Comparison of ENCODE assay signal across 10 cellular contexts in genomic region chr1:192609110-192610079, GRCh38. TPM values are rescaled to one million over a fixed set of nuclear protein-coding genes. Genes with fewer than 3 reads are reported as not detected.
DNase-seq lines count a peak whose midpoint lies in the region; ATAC-seq and TF ChIP-seq lines count a peak whose summit lies in the region.
"Had no signal": no experiment of that assay in that cellular context is flagged by ENCODE, and none has a peak within 500 bp of the region (broad histone marks: within the 10 kb centered on the region; RNA-seq: fewer than 3 reads in every experiment).

No MANE protein-coding gene starts in this region.

- H3K4me1 ChIP-seq in ovary (ENCODE audit: insufficient read depth) (no peaks in the 10 kb centered on the region), tibial nerve (peaks cover 0 to 5% (median 0%) of the 10 kb centered on the region in 4 donors)

- H3K27ac ChIP-seq in ovary (no peak overlapping the region), tibial nerve (no peak overlapping the region)

- 81 to 83% (median 82%) methylated on average over 12 of the region's 12 CpGs for WGBS in ovary, 3 donors
- WGBS in tibial nerve, 2 donors, result 78 to 79% methylated on average over 12 of the region's 12 CpGs

- no peaks in the 10 kb centered on the region for H3K27me3 ChIP-seq in ovary
- H3K27me3 ChIP-seq in tibial nerve, result no peaks in the 10 kb centered on the region

- no peak for TF ChIP-seq CTCF in ovary (IDR thresholded peaks at IDR 0.05)
- TF ChIP-seq CTCF in tibial nerve (IDR thresholded peaks at IDR 0.05), result no peak

- H3K4me3 ChIP-seq in ovary (no peak overlapping the region), tibial nerve (no peak overlapping the region)

- TF ChIP-seq EP300 in ovary (IDR thresholded peaks at IDR 0.05), result no peak
- TF ChIP-seq EP300 in tibial nerve (IDR thresholded peaks at IDR 0.05), result peak in 1 of 2 donors; percentile 50

- ATAC-seq in GM18909 (IDR thresholded peaks at IDR 0.05; ENCODE audit: poor library complexity, unreplicated experiment), result peak; percentile 99
- peak; percentile 99 for ATAC-seq in HG03064 (IDR thresholded peaks at IDR 0.05; ENCODE audit: low read depth, unreplicated experiment)

- TF ChIP-seq POLR2A in ovary (IDR thresholded peaks at IDR 0.05) (no peak), tibial nerve (IDR thresholded peaks at IDR 0.05) (no peak)

- no peaks in the 10 kb centered on the region for H3K36me3 ChIP-seq in ovary
- no peaks in the 10 kb centered on the region for H3K36me3 ChIP-seq in tibial nerve

- intact Hi-C loops in ovary (cut with DNase I), result loop anchor here (5.0 to 10.0 kb wide), 2 partner anchors 132 to 135 kb away; no protein-coding TSS in a partner anchor

- peak; percentile 14 to 84 (median 25) for DNase-seq in T-helper 1 cell
- peak; percentile 1 for DNase-seq in activated naive CD8-positive, alpha-beta T cell treated with anti-CD3 and anti-CD28 coated beads, Interleukin-2, amount 50 U/mL, for 16 hours (ENCODE audit: low read depth, low spot score)
- DNase-seq in ovary, result peak in 3 of 5 donors; percentile 17 to 24 (median 18)
- DNase-seq in tibial nerve (ENCODE audit: low spot score in 2 of 2), result peak; percentile 13 to 35
- DNase-seq in NCI-H526 treated with DMSO at 0.1 percent for 48 hours (lab: John Stamatoyannopoulos, UW), result no peak
- DNase-seq in kidney tubule cell (ENCODE audit: low spot score), result no peak

- H3K9me3 ChIP-seq in ovary, result no peaks in the 10 kb centered on the region
- H3K9me3 ChIP-seq in tibial nerve, result no peaks in the 10 kb centered on the region

RNA-seq across cellular contexts. Expression of gene RGS13, which starts 26.6 kb away (rescaled TPM):
- total RNA-seq in ovary (under 1 TPM in 2 of 7 donors, not detected in 5; 0.12 to 0.17 TPM), tibial nerve (under 1 TPM in 2 of 4 donors, not detected in 2; 0.22 to 0.78 TPM)
- polyA plus RNA-seq in ovary, result under 1 TPM; 0.29 to 0.78 TPM
- total RNA-seq: NCI-H460 had no signal
- polyA plus RNA-seq: keratinocyte had no signal

RNA-seq across cellular contexts. Expression of gene RGS1, which starts 33.8 kb away (rescaled TPM):
- total RNA-seq in ovary (100 to 1,000 TPM in 1 of 7 donors, 10 to 100 TPM in 4, 1 to 10 TPM in 2; 7.5 to 129 (median 17.3) TPM), tibial nerve (100 to 1,000 TPM; 142 to 489 (median 195) TPM)
- 10 to 100 TPM in 1 of 2 donors, 1 to 10 TPM in 1; 8.7 to 11.8 TPM for polyA plus RNA-seq in ovary
- total RNA-seq: NCI-H460 had no signal

Comparison
In these comparisons a context has a peak if more than half of its experiments do, and no peak if none do; other contexts are left out.
1. DNase-seq: peak in T-helper 1 cell (5 of 5), activated naive CD8-positive, alpha-beta T cell treated with anti-CD3 and anti-CD28 coated beads, Interleukin-2, amount 50 U/mL, for 16 hours (single experiment), ovary (3 of 5) and tibial nerve (2 of 2); none in NCI-H526 treated with DMSO at 0.1 percent for 48 hours (single experiment) and kidney tubule cell (single experiment).